Comparison of ENCODE assay signal across 18 cellular contexts in the genomic region with DNA sequence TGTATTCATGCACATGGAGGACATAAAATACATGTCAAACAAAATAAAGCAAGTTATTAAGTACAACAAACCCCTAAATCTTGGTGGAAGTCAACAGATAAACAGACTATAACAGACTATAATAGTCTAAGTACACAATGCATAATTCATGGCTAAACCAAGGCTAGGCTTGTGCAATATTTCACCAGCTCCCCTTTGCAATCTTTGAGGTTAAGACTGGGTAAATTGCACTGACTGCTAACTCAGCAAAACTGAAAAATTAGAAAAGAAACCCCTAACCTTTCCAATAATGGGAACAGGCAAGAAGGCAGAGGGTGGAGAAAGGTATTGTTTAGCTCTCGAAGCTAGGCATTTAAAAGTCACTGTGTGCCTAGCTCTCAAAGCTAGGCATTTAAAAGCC.
"Had no signal": no experiment of that assay in that cellular context is flagged by ENCODE, and none has a peak within 500 bp of the region (broad histone marks: within the 10 kb centered on the region; RNA-seq: fewer than 3 reads in every experiment).

No MANE protein-coding gene starts in this region.

- DNase-seq: activated B cell treated with CpG ODN at 0.5 μM for 24 hours; activated CD4-positive, alpha-beta memory T cell treated with anti-CD3 and anti-CD28 coated beads for 36 hours; activated CD4-positive, alpha-beta T cell treated with anti-CD3 and anti-CD28 coated beads for 4 hours; activated naive CD4-positive, alpha-beta T cell treated with Interleukin-2 at 50 U/mL for 16 hours; activated naive CD8-positive, alpha-beta T cell treated with anti-CD3 and anti-CD28 coated beads, Interleukin-2, amount 10 ng/mL, durations not matched to agents 7 days and 5 days; activated T-cell treated with anti-CD3 and anti-CD28 coated beads, Interleukin-2, amount 50 U/mL, for 1 hour; anterior cingulate cortex; central memory CD4-positive, alpha-beta T cell; dorsolateral prefrontal cortex; endodermal cell; foreskin melanocyte; glutamatergic neuron; hypothalamus; occipital lobe; posterior cingulate gyrus; stimulated activated naive B cell treated with anti-CD40 and anti-IgM and Interleukin-4, amounts not matched to agents 10 μg/mL and 1 μg/mL and 100 μg/mL, for 72 hours; upper lobe of right lung had no signal

- H3K36me3 ChIP-seq: upper lobe of right lung had no signal

- H3K4me3 ChIP-seq: dorsolateral prefrontal cortex, lung, upper lobe of right lung had no signal

- ATAC-seq: stimulated activated naive B cell treated with anti-CD40 and anti-IgM and Interleukin-4, amounts not matched to agents 10 μg/mL and 1 μg/mL and 100 μg/mL, for 72 hours; upper lobe of right lung had no signal

- H3K27ac ChIP-seq: dorsolateral prefrontal cortex, upper lobe of right lung had no signal

- H3K9me3 ChIP-seq: upper lobe of right lung had no signal

- H3K27me3 ChIP-seq: dorsolateral prefrontal cortex, upper lobe of right lung had no signal
